ENCODE assay signal across 9 cellular contexts in genomic region chr11:33724644-33725035, GRCh38. TPM values are rescaled to one million over a fixed set of nuclear protein-coding genes. Genes with fewer than 3 reads are reported as not detected.
DNase-seq lines count a peak whose midpoint lies in the region; ATAC-seq and TF ChIP-seq lines count a peak whose summit lies in the region.
"Had no signal": no experiment of that assay in that cellular context is flagged by ENCODE, and none has a peak within 500 bp of the region (broad histone marks: within the 10 kb centered on the region; RNA-seq: fewer than 3 reads in every experiment).

No MANE protein-coding gene starts in this region.

- no peaks in the 10 kb centered on the region for H3K27me3 Mint-ChIP-seq in T-helper 1 cell treated with Interleukin-12 subunit alpha and Interleukin-12 subunit beta and Interleukin-4 antibody, amounts not matched to agents 30 μg/mL and 1 μg/mL, for 36 hours (ENCODE audit: low read depth)

- peaks cover 80 to 86% (median 80%) of the 10 kb centered on the region in 4 donors for H3K4me1 ChIP-seq in esophagus muscularis mucosa
- H3K4me1 ChIP-seq in urinary bladder (ENCODE audit: insufficient read depth): peaks cover 6% of the 10 kb centered on the region

- no peaks in the 10 kb centered on the region for H3K9me3 Mint-ChIP-seq in T-helper 1 cell treated with Interleukin-12 subunit alpha and Interleukin-12 subunit beta and Interleukin-4 antibody, amounts not matched to agents 30 μg/mL and 1 μg/mL, for 36 hours

- 22% methylated on average over 4 of the region's 4 CpGs for WGBS in esophagus muscularis mucosa
- 43% methylated on average over 4 of the region's 4 CpGs for WGBS in urinary bladder

- H3K4me3 Mint-ChIP-seq in T-helper 1 cell treated with Interleukin-12 subunit alpha and Interleukin-12 subunit beta and Interleukin-4 antibody, amounts not matched to agents 30 μg/mL and 1 μg/mL, for 36 hours: peak overlapping the region; percentile 5

- H3K9me3 ChIP-seq in esophagus muscularis mucosa: no peaks in the 10 kb centered on the region

- TF ChIP-seq EP300 in esophagus muscularis mucosa (IDR thresholded peaks at IDR 0.05): no peak

- TF ChIP-seq POLR2A in esophagus muscularis mucosa (IDR thresholded peaks at IDR 0.05; ENCODE audit: low read depth): no peak

- H3K27ac ChIP-seq in esophagus muscularis mucosa (replicated peaks in 1 of 4): peak overlapping the region; percentile 67 to 83 (median 79)
- H3K27ac ChIP-seq in urinary bladder (ENCODE audit: low read depth): peak overlapping the region; percentile 11

- TF ChIP-seq CTCF in esophagus muscularis mucosa (IDR thresholded peaks at IDR 0.05): no peak

- H3K27ac Mint-ChIP-seq in T-helper 1 cell treated with Interleukin-12 subunit alpha and Interleukin-12 subunit beta and Interleukin-4 antibody, amounts not matched to agents 30 μg/mL and 1 μg/mL, for 36 hours: peak overlapping the region; percentile 42

- no peak overlapping the region for H3K4me3 ChIP-seq in esophagus muscularis mucosa
- no peak overlapping the region for H3K4me3 ChIP-seq in urinary bladder (ENCODE audit: low read depth, low read length)

- H3K4me1 Mint-ChIP-seq in T-helper 1 cell treated with Interleukin-12 subunit alpha and Interleukin-12 subunit beta and Interleukin-4 antibody, amounts not matched to agents 30 μg/mL and 1 μg/mL, for 36 hours (ENCODE audit: low read depth): peaks cover 65% of the 10 kb centered on the region

- H3K36me3 Mint-ChIP-seq in T-helper 1 cell treated with Interleukin-12 subunit alpha and Interleukin-12 subunit beta and Interleukin-4 antibody, amounts not matched to agents 30 μg/mL and 1 μg/mL, for 36 hours (ENCODE audit: low read depth): peaks cover 46% of the 10 kb centered on the region

- intact Hi-C loops in esophagus muscularis mucosa (cut with DNase I): no loop called here

- H3K36me3 ChIP-seq in esophagus muscularis mucosa (peaks cover 8 to 37% (median 22%) of the 10 kb centered on the region in 4 donors), urinary bladder (ENCODE audit: insufficient read depth) (no peaks in the 10 kb centered on the region)

- H3K27me3 ChIP-seq in esophagus muscularis mucosa: no peaks in the 10 kb centered on the region

- no peak for ATAC-seq in GM21515 (IDR thresholded peaks at IDR 0.05; ENCODE audit: unreplicated experiment)

- DNase-seq in T-helper 1 cell (no peak), esophagus muscularis mucosa (ENCODE audit: extremely low spot score) (no peak), mucosa of gallbladder (ENCODE audit: low spot score) (peak; percentile 62), cortex of kidney (lab: John Stamatoyannopoulos, UW) (no peak), NCI-H187 (lab: John Stamatoyannopoulos, UW) (no peak)
- DNase-seq: 8988T had no signal

RNA-seq across cellular contexts. Expression of gene CD59, which starts 11.6 kb away (rescaled TPM):
- 100 to 1,000 TPM; 135 to 528 (median 378) TPM for total RNA-seq in esophagus muscularis mucosa
- 880 TPM for total RNA-seq in mucosa of gallbladder
- 143 TPM for total RNA-seq in urinary bladder
- polyA plus RNA-seq in urinary bladder: 464 TPM

RNA-seq across cellular contexts. Expression of gene C11orf91, which starts 24.0 kb away (rescaled TPM):
- total RNA-seq in esophagus muscularis mucosa (not detected), mucosa of gallbladder (0.26 TPM), urinary bladder (not detected)
- not detected for polyA plus RNA-seq in urinary bladder

RNA-seq across cellular contexts. Expression of gene FBXO3, which starts 49.7 kb away (rescaled TPM):
- total RNA-seq in esophagus muscularis mucosa (10 to 100 TPM; 26.5 to 49.2 (median 43.8) TPM), mucosa of gallbladder (42.1 TPM), urinary bladder (64.8 TPM)
- polyA plus RNA-seq in urinary bladder: 39.7 TPM
